ENCODE assay signal across 8 cellular contexts in genomic region chr9:4662108-4662988, GRCh38. TPM values are rescaled to one million over a fixed set of nuclear protein-coding genes. Genes with fewer than 3 reads are reported as not detected.
DNase-seq lines count a peak whose midpoint lies in the region; TF ChIP-seq lines count a peak whose summit lies in the region.

TSS of gene PLPP6 (plus strand) at chr9:4662294. CDS start at chr9:4662376, 82 bp downstream.

- H3K27me3 Mint-ChIP-seq in activated naive CD4-positive, alpha-beta T cell treated with anti-CD3 and anti-CD28 coated beads, Interleukin-2, amount 50 U/mL, for 24 hours = no peaks in the 10 kb centered on the region

- DNase-seq in HAP-1 (ENCODE audit: low spot score in 2 of 2) (peak; percentile 87 to 92), MG63 (peak; percentile 74), SJSA1 (ENCODE audit: low read depth in 1 of 2, low spot score in 2 of 2) (peak; percentile 57 to 66), globus pallidus (ENCODE audit: low spot score) (peak; percentile 78), occipital lobe (lab: John Stamatoyannopoulos, UW) (peak; percentile 83), thyroid gland (peak; percentile 91 to 94)

- H3K27ac ChIP-seq in SJSA1 (peak within 1 kb of the TSS; percentile 31; the same call in 1 of the 2 replicates), thyroid gland (peak within 1 kb of the TSS; percentile 53 to 91 (median 75))

- TF ChIP-seq CTCF in thyroid gland (IDR thresholded peaks at IDR 0.05) = peak; percentile 9 to 68 (median 58)

- peak within 1 kb of the TSS; percentile 98 for H3K27ac Mint-ChIP-seq in activated naive CD4-positive, alpha-beta T cell treated with anti-CD3 and anti-CD28 coated beads, Interleukin-2, amount 50 U/mL, for 24 hours

- in situ Hi-C loops in HAP-1 (cut with MboI; ENCODE audit: low sequenced_read_pairs) = no loop called here

- H3K4me1 Mint-ChIP-seq in activated naive CD4-positive, alpha-beta T cell treated with anti-CD3 and anti-CD28 coated beads, Interleukin-2, amount 50 U/mL, for 24 hours = peaks cover 58% of the 10 kb centered on the region

- H3K9me3 ChIP-seq in HAP-1 (no peaks in the 10 kb centered on the region), MG63 (no peaks in the 10 kb centered on the region), SJSA1 (replicated peaks) (no peaks in the 10 kb centered on the region), thyroid gland (no peaks in the 10 kb centered on the region)

- no peaks in the 10 kb centered on the region for H3K9me3 Mint-ChIP-seq in activated naive CD4-positive, alpha-beta T cell treated with anti-CD3 and anti-CD28 coated beads, Interleukin-2, amount 50 U/mL, for 24 hours

- H3K27me3 ChIP-seq in HAP-1 (ENCODE audit: low read depth) (no peaks in the 10 kb centered on the region), MG63 (no peaks in the 10 kb centered on the region), SJSA1 (replicated peaks) (no peaks in the 10 kb centered on the region), thyroid gland (no peaks in the 10 kb centered on the region)

- intact Hi-C loops in thyroid gland (cut with DNase I) = no loop called here

- H3K36me3 ChIP-seq in HAP-1 (replicated peaks) = no peaks in the 10 kb centered on the region
- H3K36me3 ChIP-seq in MG63 = no peaks in the 10 kb centered on the region
- H3K36me3 ChIP-seq in SJSA1 = no peaks in the 10 kb centered on the region
- no peaks in the 10 kb centered on the region for H3K36me3 ChIP-seq in thyroid gland

- peaks cover 30% of the 10 kb centered on the region for H3K4me1 ChIP-seq in HAP-1
- peaks cover 19% of the 10 kb centered on the region for H3K4me1 ChIP-seq in SJSA1 (replicated peaks)
- peaks cover 29 to 33% of the 10 kb centered on the region in 2 donors for H3K4me1 ChIP-seq in thyroid gland

- TF ChIP-seq POLR2A in thyroid gland (IDR thresholded peaks at IDR 0.05) = peak in 1 of 2 donors; percentile 86

- 1 to 2% methylated on average over 21 to 27 of the region's 70 CpGs for WGBS in thyroid gland, 2 donors

- no peaks in the 10 kb centered on the region for H3K36me3 Mint-ChIP-seq in activated naive CD4-positive, alpha-beta T cell treated with anti-CD3 and anti-CD28 coated beads, Interleukin-2, amount 50 U/mL, for 24 hours

- peak within 1 kb of the TSS; percentile 96 for H3K4me3 Mint-ChIP-seq in activated naive CD4-positive, alpha-beta T cell treated with anti-CD3 and anti-CD28 coated beads, Interleukin-2, amount 50 U/mL, for 24 hours

- H3K4me3 ChIP-seq in GM08714 (ENCODE audit: low read length) = peak within 1 kb of the TSS; percentile 81
- peak within 1 kb of the TSS; percentile 58 for H3K4me3 ChIP-seq in HAP-1
- peak within 1 kb of the TSS; percentile 54 for H3K4me3 ChIP-seq in MG63
- H3K4me3 ChIP-seq in SJSA1 = peak within 1 kb of the TSS; percentile 70
- H3K4me3 ChIP-seq in thyroid gland (replicated peaks in 1 of 3) = peak within 1 kb of the TSS; percentile 74 to 88 (median 80)

RNA-seq across cellular contexts. Expression of gene PLPP6, which starts in this region (rescaled TPM):
- total RNA-seq in MG63 (2014; rRNA removed; shearing (Covaris generic); ENCODE audit: low replicate concordance) = 2.0 and 3.5 TPM in 2 replicates
- total RNA-seq in SJSA1 (2014; rRNA removed; shearing (Covaris generic)) = 1.8 and 3.4 TPM in 2 replicates
- total RNA-seq in occipital lobe (18.2 TPM), thyroid gland (10 to 100 TPM in 3 of 4 donors, 1 to 10 TPM in 1; 7.5 to 12.4 (median 11.2) TPM)

Comparison
In these comparisons a context has a peak if more than half of its experiments do, and no peak if none do; other contexts are left out.
1. Peak in every context shown above with its lines: DNase-seq, H3K4me3 ChIP-seq and H3K27ac ChIP-seq.